ENCODE assay signal across 27 cellular contexts in the genomic region with DNA sequence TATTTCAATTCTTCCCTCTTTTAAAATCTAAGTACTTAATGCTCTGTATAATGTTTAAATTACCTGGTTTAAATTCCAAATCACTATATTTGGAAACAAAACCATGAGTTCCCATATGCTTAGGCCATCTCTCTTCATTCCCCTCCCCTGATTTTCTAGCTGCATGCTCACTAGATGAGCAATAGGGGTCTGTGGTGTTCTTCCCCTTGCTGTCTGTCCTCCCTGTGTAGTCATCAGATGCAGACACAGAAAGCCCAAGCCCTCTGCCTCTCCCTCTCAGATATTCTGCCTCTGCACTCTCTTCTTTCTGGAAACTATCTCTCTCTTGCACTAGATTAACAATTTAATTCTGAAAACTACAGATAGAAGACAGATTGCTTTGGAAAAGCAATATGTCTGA.
"Had no signal": no experiment of that assay in that cellular context is flagged by ENCODE, and none has a peak within 500 bp of the region (broad histone marks: within the 10 kb centered on the region; RNA-seq: fewer than 3 reads in every experiment).

No MANE protein-coding gene starts in this region.

- ATAC-seq: activated CD8-positive, alpha-beta T cell treated with anti-CD3 and anti-CD28 coated beads for 36 hours; activated T-cell treated with anti-CD3 and anti-CD28 coated beads, Interleukin-2, amount 50 U/mL, for 72 hours; activated T-helper 17 cell treated with anti-CD3 and anti-CD28 coated beads, Interleukin-2, amount 50 U/mL, for 72 hours; Panc1 had no signal

- H3K4me1 Mint-ChIP-seq: activated CD4-positive, alpha-beta T cell treated with anti-CD3 and anti-CD28 coated beads, Interleukin-2, amount 10 ng/mL, durations not matched to agents 24 days and 14 days; activated naive CD8-positive, alpha-beta T cell treated with anti-CD3 and anti-CD28 coated beads for 36 hours; activated T-helper 17 cell treated with anti-CD3 and anti-CD28 coated beads, Interleukin-2, amount 50 U/mL, for 72 hours; central memory CD8-positive, alpha-beta T cell had no signal

- DNase-seq: activated CD4-positive, alpha-beta T cell treated with anti-CD3 and anti-CD28 coated beads, Interleukin-2, amount 10 ng/mL, durations not matched to agents 24 days and 14 days; activated CD4-positive, alpha-beta T cell treated with anti-CD3 and anti-CD28 coated beads, Interleukin-2, amount 50 U/mL, for 4 hours; activated CD8-positive, alpha-beta T cell treated with anti-CD3 and anti-CD28 coated beads for 36 hours; activated effector memory CD4-positive, alpha-beta T cell treated with anti-CD3 and anti-CD28 coated beads, Interleukin-2, amount 50 U/mL, for 16 hours; activated naive CD4-positive, alpha-beta T cell; activated naive CD4-positive, alpha-beta T cell treated with anti-CD3 and anti-CD28 coated beads, Interleukin-2, amount 50 U/mL, for 16 hours; activated naive CD8-positive, alpha-beta T cell treated with anti-CD3 and anti-CD28 coated beads for 36 hours; activated T-cell treated with anti-CD3 and anti-CD28 coated beads, Interleukin-2, amount 50 U/mL, for 1 hour; activated T-cell treated with anti-CD3 and anti-CD28 coated beads, Interleukin-2, amount 50 U/mL, for 72 hours; amniotic stem cell; aorta; MM.1S; NCI-H1092; NCI-H1436 treated with DMSO at 0.1 percent for 48 hours; NCI-H1694 treated with DMSO at 0.1 percent for 48 hours; NCI-H2029; NCI-H345; NCI-H524 treated with DMSO at 0.1 percent for 48 hours; SHP77; SJCRH30; T1000; WERI-Rb-1 had no signal

- H3K36me3 Mint-ChIP-seq: activated naive CD8-positive, alpha-beta T cell treated with anti-CD3 and anti-CD28 coated beads for 36 hours had no signal

- H3K4me3 ChIP-seq: cardiac muscle cell, SJCRH30, SK-N-MC had no signal

- H3K27ac Mint-ChIP-seq: activated CD4-positive, alpha-beta T cell treated with anti-CD3 and anti-CD28 coated beads, Interleukin-2, amount 10 ng/mL, durations not matched to agents 24 days and 14 days; activated CD8-positive, alpha-beta T cell treated with anti-CD3 and anti-CD28 coated beads for 36 hours; activated naive CD8-positive, alpha-beta T cell treated with anti-CD3 and anti-CD28 coated beads for 36 hours; activated T-cell treated with anti-CD3 and anti-CD28 coated beads, Interleukin-2, amount 50 U/mL, for 72 hours; activated T-helper 17 cell treated with anti-CD3 and anti-CD28 coated beads, Interleukin-2, amount 50 U/mL, for 72 hours had no signal

- H3K36me3 ChIP-seq: cardiac muscle cell, SJCRH30, WERI-Rb-1 had no signal

- H3K27me3 Mint-ChIP-seq: activated CD4-positive, alpha-beta T cell treated with anti-CD3 and anti-CD28 coated beads, Interleukin-2, amount 10 ng/mL, durations not matched to agents 24 days and 14 days; activated CD8-positive, alpha-beta T cell treated with anti-CD3 and anti-CD28 coated beads for 36 hours; activated naive CD8-positive, alpha-beta T cell treated with anti-CD3 and anti-CD28 coated beads for 36 hours; activated T-helper 17 cell treated with anti-CD3 and anti-CD28 coated beads, Interleukin-2, amount 50 U/mL, for 72 hours; central memory CD8-positive, alpha-beta T cell had no signal

- H3K4me3 Mint-ChIP-seq: activated CD4-positive, alpha-beta T cell treated with anti-CD3 and anti-CD28 coated beads, Interleukin-2, amount 10 ng/mL, durations not matched to agents 24 days and 14 days; activated CD8-positive, alpha-beta T cell treated with anti-CD3 and anti-CD28 coated beads for 36 hours; activated naive CD8-positive, alpha-beta T cell treated with anti-CD3 and anti-CD28 coated beads for 36 hours; activated T-cell treated with anti-CD3 and anti-CD28 coated beads, Interleukin-2, amount 50 U/mL, for 72 hours; activated T-helper 17 cell treated with anti-CD3 and anti-CD28 coated beads, Interleukin-2, amount 50 U/mL, for 72 hours; central memory CD8-positive, alpha-beta T cell had no signal

- H3K27ac ChIP-seq: cardiac muscle cell, SJCRH30, SK-N-MC, WERI-Rb-1 had no signal

- H3K27me3 ChIP-seq: cardiac muscle cell, SJCRH30 had no signal

- H3K4me1 ChIP-seq: SJCRH30 had no signal

- H3K9me3 ChIP-seq: SJCRH30 had no signal
